Comparison of ENCODE assay signal across 24 cellular contexts in the genomic region with DNA sequence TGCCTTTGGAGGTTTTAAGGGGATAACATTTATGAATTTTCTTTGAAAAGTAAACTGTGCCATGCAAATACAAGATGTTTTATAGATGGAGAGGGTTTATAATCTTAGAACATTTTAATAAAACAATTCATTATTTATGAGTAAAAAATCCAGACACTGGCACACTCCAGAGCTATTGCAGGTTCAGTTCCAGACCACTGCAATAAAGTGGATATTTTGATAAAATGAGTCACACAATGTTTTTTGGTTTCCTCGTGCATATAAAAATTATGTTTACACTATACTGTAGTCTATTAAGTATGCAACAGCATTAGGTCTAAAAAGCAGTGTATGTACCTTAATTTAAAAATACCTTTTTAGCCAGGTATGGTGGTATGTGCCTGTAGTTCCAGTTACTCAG.
"Had no signal": no experiment of that assay in that cellular context is flagged by ENCODE, and none has a peak within 500 bp of the region (broad histone marks: within the 10 kb centered on the region; RNA-seq: fewer than 3 reads in every experiment).

No MANE protein-coding gene starts in this region.

- H3K9me3 ChIP-seq: colonic mucosa, esophagus muscularis mucosa, esophagus squamous epithelium, gastrocnemius medialis, gastroesophageal sphincter, heart left ventricle had no signal

- H3K27me3 ChIP-seq: colonic mucosa, esophagus muscularis mucosa, gastrocnemius medialis had no signal

- H3K27ac ChIP-seq: colonic mucosa, coronary artery, dorsolateral prefrontal cortex, epithelial cell of prostate, esophagus muscularis mucosa, esophagus squamous epithelium, foreskin keratinocyte, gastrocnemius medialis, gastroesophageal sphincter, heart right ventricle had no signal

- H3K4me1 ChIP-seq: colonic mucosa, esophagus squamous epithelium, foreskin keratinocyte, gastrocnemius medialis, heart left ventricle, heart right ventricle had no signal

- ATAC-seq: effector memory CD8-positive, alpha-beta T cell; esophagus mucosa; foreskin keratinocyte; gastrocnemius medialis; gastroesophageal sphincter; heart left ventricle; heart right ventricle had no signal

- H3K27ac Mint-ChIP-seq: dendritic cell treated with granulocyte-macrophage colony-stimulating factor and Interleukin-4, amounts not matched to agents 40 ng/mL and 50 ng/mL, for 4 days; effector memory CD8-positive, alpha-beta T cell; endodermal cell had no signal

- H3K36me3 ChIP-seq: colonic mucosa, esophagus muscularis mucosa, esophagus squamous epithelium, gastrocnemius medialis, gastroesophageal sphincter, heart left ventricle, heart right ventricle had no signal

- H3K4me3 ChIP-seq: colonic mucosa, coronary artery, dorsolateral prefrontal cortex, esophagus muscularis mucosa, esophagus squamous epithelium, gastrocnemius medialis, gastroesophageal sphincter, heart left ventricle, heart right ventricle had no signal

- H3K4me1 Mint-ChIP-seq: endodermal cell had no signal

- DNase-seq: colonic mucosa; cortex of kidney; dermis blood vessel endothelial cell; dorsolateral prefrontal cortex; effector CD4-positive, alpha-beta T cell; effector CD8-positive, alpha-beta T cell; effector memory CD4-positive, alpha-beta T cell; effector memory CD8-positive, alpha-beta T cell; endodermal cell; erythroblast; esophagus squamous epithelium; foreskin fibroblast; foreskin keratinocyte; foreskin melanocyte; gastrocnemius medialis; head of caudate nucleus; heart left ventricle; heart right ventricle had no signal

- H3K9me3 Mint-ChIP-seq: dendritic cell treated with granulocyte-macrophage colony-stimulating factor and Interleukin-4, amounts not matched to agents 40 ng/mL and 50 ng/mL, for 4 days; effector memory CD8-positive, alpha-beta T cell had no signal

- H3K4me3 Mint-ChIP-seq: dendritic cell treated with granulocyte-macrophage colony-stimulating factor and Interleukin-4, amounts not matched to agents 40 ng/mL and 50 ng/mL, for 4 days; effector memory CD8-positive, alpha-beta T cell; endodermal cell had no signal
